Comparison of ENCODE assay signal across 8 cellular contexts in the genomic region with DNA sequence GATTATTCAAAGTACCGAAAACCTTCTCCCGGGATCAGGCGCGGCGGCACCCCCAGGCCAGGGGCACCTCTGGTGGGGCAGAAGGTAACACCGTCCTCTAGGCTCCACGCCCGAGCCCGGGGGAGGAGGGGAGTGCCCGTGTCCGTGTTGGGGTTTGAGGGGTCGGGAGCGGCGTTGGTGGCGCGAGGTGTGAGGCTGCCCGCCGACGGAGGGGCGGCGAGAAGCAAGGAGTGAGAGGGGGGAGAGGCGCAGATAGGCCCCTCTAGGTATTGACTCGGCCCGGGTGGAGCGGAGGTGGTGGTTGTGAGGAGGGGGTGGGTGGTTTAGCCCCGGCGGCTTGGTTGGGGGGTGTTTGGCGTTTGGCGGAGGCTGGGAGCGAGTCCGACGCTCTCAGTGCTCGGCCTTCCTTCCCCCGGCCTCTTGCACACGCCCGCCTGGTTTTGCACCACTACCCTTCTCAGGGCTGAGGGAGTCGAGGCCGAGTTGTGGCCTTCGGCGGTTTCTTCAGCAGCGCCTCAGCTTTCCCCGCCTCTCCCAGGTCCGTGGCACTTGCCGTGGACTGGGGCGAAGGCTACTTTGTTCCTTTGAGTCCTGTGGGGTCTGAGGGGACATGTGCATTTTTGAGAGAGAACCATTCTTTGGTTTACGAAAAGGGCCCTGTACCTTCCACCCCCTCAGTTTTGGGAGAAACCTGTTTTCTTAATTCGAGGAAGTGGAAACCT. TPM values are rescaled to one million over a fixed set of nuclear protein-coding genes. Genes with fewer than 3 reads are reported as not detected.
DNase-seq lines count a peak whose midpoint lies in the region; ATAC-seq and TF ChIP-seq lines count a peak whose summit lies in the region.

No MANE protein-coding gene starts in this region.

- H3K4me1 Mint-ChIP-seq in T-helper 2 cell treated with Interferon-gamma antibody and Interleukin-4, amounts not matched to agents 5 μg/mL and 100 μg/mL, for 36 hours (ENCODE audit: low read depth): peaks cover 34% of the 10 kb centered on the region

- H3K4ac ChIP-seq in mesenchymal stem cell (ENCODE audit: low read depth in 1 of 2, low read length in 2 of 2): peak overlapping the region; percentile 82 to 100

- peak; percentile 38 for DNase-seq in activated naive CD4-positive, alpha-beta T cell treated with Interleukin-2 at 50 U/mL for 16 hours
- no peak for DNase-seq in activated naive CD4-positive, alpha-beta T cell treated with anti-CD3 and anti-CD28 coated beads, Interleukin-2, amount 50 U/mL, for 16 hours
- DNase-seq in T-helper 2 cell treated with Interferon-gamma antibody and Interleukin-4, amounts not matched to agents 5 μg/mL and 100 μg/mL, for 36 hours (ENCODE audit: low spot score): peak; percentile 36
- DNase-seq in mesenchymal stem cell (peak; percentile 57), testis (peak; percentile 43), cerebellar nuclear complex (lab: John Stamatoyannopoulos, UW) (no peak)

- H3K23ac ChIP-seq in mesenchymal stem cell (ENCODE audit: low read length in 2 of 2): peak overlapping the region; percentile 83 to 96

- peak overlapping the region; percentile 97 for H2BK15ac ChIP-seq in mesenchymal stem cell (ENCODE audit: low read depth, poor library complexity, severe bottlenecking)

- H3K9me3 ChIP-seq in ectodermal cell (ENCODE audit: control insufficient read depth, low read length) (no peaks in the 10 kb centered on the region), mesenchymal stem cell (ENCODE audit: control insufficient read depth, low read length) (no peaks in the 10 kb centered on the region), testis (no peaks in the 10 kb centered on the region)

- no peaks in the 10 kb centered on the region for H3K36me3 ChIP-seq in ectodermal cell (ENCODE audit: control insufficient read depth, insufficient read depth, low read length)
- H3K36me3 ChIP-seq in mesenchymal stem cell (ENCODE audit: control insufficient read depth in 1 of 2, insufficient read depth in 2 of 2, low read depth in 1 of 2, low read length in 2 of 2): peaks cover 3 to 5% of the 10 kb centered on the region in 2 experiments
- H3K36me3 ChIP-seq in testis (ENCODE audit: low read depth, missing control alignments): no peaks in the 10 kb centered on the region

- peak overlapping the region; percentile 81 for H2AFZ ChIP-seq in mesenchymal stem cell (ENCODE audit: low read depth, low read length)

- H3K36me3 Mint-ChIP-seq in T-helper 2 cell treated with Interferon-gamma antibody and Interleukin-4, amounts not matched to agents 5 μg/mL and 100 μg/mL, for 36 hours (ENCODE audit: low read depth): peaks cover 40% of the 10 kb centered on the region

- H4K8ac ChIP-seq in mesenchymal stem cell (ENCODE audit: low read length): peak overlapping the region; percentile 96

- peak overlapping the region; percentile 98 for H3K27ac Mint-ChIP-seq in T-helper 2 cell treated with Interferon-gamma antibody and Interleukin-4, amounts not matched to agents 5 μg/mL and 100 μg/mL, for 36 hours

- no peaks in the 10 kb centered on the region for H3K27me3 ChIP-seq in ectodermal cell (ENCODE audit: control insufficient read depth, insufficient read depth, low read length, poor library complexity, severe bottlenecking)
- H3K27me3 ChIP-seq in mesenchymal stem cell (ENCODE audit: control insufficient read depth in 1 of 2, insufficient read depth in 1 of 2, low read length in 2 of 2): no peaks in the 10 kb centered on the region
- H3K27me3 ChIP-seq in testis: no peaks in the 10 kb centered on the region

- peak overlapping the region; percentile 92 for H2BK120ac ChIP-seq in mesenchymal stem cell (ENCODE audit: low read depth, low read length)

- H2BK12ac ChIP-seq in mesenchymal stem cell (ENCODE audit: low read length in 2 of 2): peak overlapping the region in 1 of 2 experiments; percentile 33

- peak overlapping the region; percentile 41 for H2AK5ac ChIP-seq in mesenchymal stem cell (ENCODE audit: low read length, severe bottlenecking)

- peaks cover 3% of the 10 kb centered on the region for H3K79me1 ChIP-seq in mesenchymal stem cell (replicated peaks; ENCODE audit: low read length, poor library complexity, severe bottlenecking)

- H3K18ac ChIP-seq in mesenchymal stem cell (ENCODE audit: low read depth in 1 of 2, low read length in 2 of 2): peak overlapping the region; percentile 97 to 99

- H3K4me3 Mint-ChIP-seq in T-helper 2 cell treated with Interferon-gamma antibody and Interleukin-4, amounts not matched to agents 5 μg/mL and 100 μg/mL, for 36 hours: peak overlapping the region; percentile 92

- H3K4me2 ChIP-seq in mesenchymal stem cell (ENCODE audit: low read length, poor library complexity, severe bottlenecking): peak overlapping the region; percentile 86

- H2BK5ac ChIP-seq in mesenchymal stem cell (ENCODE audit: low read depth, low read length, poor library complexity, severe bottlenecking): peak overlapping the region; percentile 92

- TF ChIP-seq POLR2A in testis (IDR thresholded peaks at IDR 0.05): no peak

- H3K4me1 ChIP-seq in ectodermal cell (ENCODE audit: control insufficient read depth, insufficient read depth, low read length) (no peaks in the 10 kb centered on the region), mesenchymal stem cell (ENCODE audit: control insufficient read depth, insufficient read depth, low read depth, low read length) (peaks cover 6% of the 10 kb centered on the region), testis (peaks cover 16% of the 10 kb centered on the region)

- no peaks in the 10 kb centered on the region for H3K27me3 Mint-ChIP-seq in T-helper 2 cell treated with Interferon-gamma antibody and Interleukin-4, amounts not matched to agents 5 μg/mL and 100 μg/mL, for 36 hours (ENCODE audit: low read depth)

- H3K9ac ChIP-seq in mesenchymal stem cell (ENCODE audit: low read length): peak overlapping the region; percentile 100

- peak; percentile 14 for ATAC-seq in HG03196 (IDR thresholded peaks at IDR 0.05; ENCODE audit: unreplicated experiment)

- H3K27ac ChIP-seq in ectodermal cell (ENCODE audit: insufficient read depth, low read depth, low read length, poor library complexity, severe bottlenecking) (peak overlapping the region; percentile 99), mesenchymal stem cell (ENCODE audit: low read length, poor library complexity, severe bottlenecking) (peak overlapping the region; percentile 99), testis (peak overlapping the region; percentile 100)

- H3K14ac ChIP-seq in mesenchymal stem cell (ENCODE audit: low read length in 2 of 2): peak overlapping the region in 1 of 2 experiments; percentile 99

- no peaks in the 10 kb centered on the region for H3K9me3 Mint-ChIP-seq in T-helper 2 cell treated with Interferon-gamma antibody and Interleukin-4, amounts not matched to agents 5 μg/mL and 100 μg/mL, for 36 hours

- 0% methylated on average over 47 of the region's 47 CpGs for WGBS in ectodermal cell, 2 experiments
- under 1% methylated on average over 29 of the region's 47 CpGs for WGBS in mesenchymal stem cell
- WGBS in testis, 2 donors: 1 to 2% methylated on average over 24 to 46 of the region's 47 CpGs

- TF ChIP-seq CTCF in testis (IDR thresholded peaks at IDR 0.05): no peak

- peak overlapping the region; percentile 88 for H3K4me3 ChIP-seq in ectodermal cell (ENCODE audit: insufficient read depth, low read depth, low read length)
- H3K4me3 ChIP-seq in mesenchymal stem cell (ENCODE audit: insufficient read depth in 1 of 2, low read depth in 1 of 2, low read length in 2 of 2): peak overlapping the region; percentile 84 to 95
- peak overlapping the region; percentile 77 to 93 for H3K4me3 ChIP-seq in testis

- intact Hi-C loops in testis (cut with DNase I; ENCODE audit: low total_unique reads): no loop called here

- peak overlapping the region; percentile 98 for H4K91ac ChIP-seq in mesenchymal stem cell (ENCODE audit: low read length)

RNA-seq across cellular contexts. Expression of a gene that starts 0.4 kb away (rescaled TPM):
- polyA plus RNA-seq in ectodermal cell (2013, experiment 1 of 4): 148 TPM
- polyA plus RNA-seq in ectodermal cell (2013, experiment 2 of 4): 147 TPM
- polyA plus RNA-seq in ectodermal cell (2013, experiment 3 of 4): 119 TPM
- polyA plus RNA-seq in ectodermal cell (2013, experiment 4 of 4): 120 TPM
- 35.5 TPM for polyA plus RNA-seq in mesenchymal stem cell (2013, experiment 1 of 2)
- 37.4 TPM for polyA plus RNA-seq in mesenchymal stem cell (2013, experiment 2 of 2)
- total RNA-seq in testis: 100 to 1,000 TPM; 137 to 167 TPM
- 109 TPM for polyA plus RNA-seq in testis (ENCODE audit: insufficient read depth, low read depth, low replicate concordance)

Comparison
In these comparisons a context has a peak if more than half of its experiments do, and no peak if none do; other contexts are left out.
1. DNase-seq: peak in activated naive CD4-positive, alpha-beta T cell treated with Interleukin-2 at 50 U/mL for 16 hours (single experiment), T-helper 2 cell treated with Interferon-gamma antibody and Interleukin-4, amounts not matched to agents 5 μg/mL and 100 μg/mL, for 36 hours (single experiment), mesenchymal stem cell (single experiment) and testis (single experiment); none in activated naive CD4-positive, alpha-beta T cell treated with anti-CD3 and anti-CD28 coated beads, Interleukin-2, amount 50 U/mL, for 16 hours (single experiment) and cerebellar nuclear complex (0 of 2).
2. Peak in every context shown above with its lines, with median percentiles within 50 percentile points of each other: H3K27ac ChIP-seq and H3K4me3 ChIP-seq.